ENCODE assay signal across 27 cellular contexts in the genomic region with DNA sequence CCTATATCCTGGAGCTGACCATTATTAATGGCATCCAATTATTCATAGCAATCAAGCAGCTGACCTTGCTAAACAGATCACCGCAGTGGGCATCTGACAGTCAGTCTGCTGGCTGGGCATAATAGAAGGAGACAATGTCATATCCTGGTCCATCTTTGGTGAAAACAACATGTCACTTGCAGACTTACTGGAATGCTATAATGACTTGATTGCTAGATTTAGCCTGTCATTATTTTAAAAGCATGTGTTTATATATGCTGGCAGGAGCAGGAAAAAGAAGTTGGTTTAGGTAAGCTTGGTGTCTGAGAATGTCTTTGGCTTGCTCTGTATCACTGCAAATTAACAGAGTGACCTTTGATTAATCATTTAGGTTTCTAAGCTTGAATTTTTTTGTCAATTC.
"Had no signal": no experiment of that assay in that cellular context is flagged by ENCODE, and none has a peak within 500 bp of the region (broad histone marks: within the 10 kb centered on the region; RNA-seq: fewer than 3 reads in every experiment).

No MANE protein-coding gene starts in this region.

- H3K27ac ChIP-seq: colonic mucosa, coronary artery, dorsolateral prefrontal cortex, epithelial cell of prostate, esophagus muscularis mucosa, esophagus squamous epithelium, foreskin keratinocyte, gastrocnemius medialis, gastroesophageal sphincter, heart left ventricle, heart right ventricle had no signal

- FAIRE-seq: colon, endometrium, endothelial cell of umbilical vein, frontal cortex had no signal

- ATAC-seq: effector memory CD8-positive, alpha-beta T cell; esophagus mucosa; foreskin keratinocyte; gastrocnemius medialis; gastroesophageal sphincter; heart left ventricle; heart right ventricle had no signal

- H3K9me3 ChIP-seq: colonic mucosa, esophagus muscularis mucosa, esophagus squamous epithelium, gastrocnemius medialis, gastroesophageal sphincter, heart left ventricle, heart right ventricle had no signal

- H3K27me3 ChIP-seq: colonic mucosa, dorsolateral prefrontal cortex, esophagus muscularis mucosa, esophagus squamous epithelium, foreskin keratinocyte, gastrocnemius medialis, gastroesophageal sphincter, heart left ventricle, heart right ventricle had no signal

- H3K36me3 ChIP-seq: colonic mucosa, esophagus muscularis mucosa, esophagus squamous epithelium, gastrocnemius medialis, gastroesophageal sphincter, heart left ventricle, heart right ventricle had no signal

- DNase-seq: colonic mucosa; cortex of kidney; dermis blood vessel endothelial cell; dorsolateral prefrontal cortex; effector CD4-positive, alpha-beta T cell; effector CD8-positive, alpha-beta T cell; effector memory CD4-positive, alpha-beta T cell; effector memory CD8-positive, alpha-beta T cell; endodermal cell; erythroblast; esophagus squamous epithelium; foreskin fibroblast; foreskin keratinocyte; gastrocnemius medialis; glutamatergic neuron; head of caudate nucleus; heart left ventricle; heart right ventricle had no signal

- H3K4me3 ChIP-seq: colonic mucosa, coronary artery, dorsolateral prefrontal cortex, esophagus muscularis mucosa, esophagus squamous epithelium, gastrocnemius medialis, gastroesophageal sphincter, heart left ventricle, heart right ventricle had no signal

- H3K4me1 ChIP-seq: colonic mucosa, esophagus muscularis mucosa, esophagus squamous epithelium, foreskin keratinocyte, gastrocnemius medialis, heart left ventricle, heart right ventricle had no signal
